24 cellular contexts compared by ENCODE assay signal in genomic region chr5:9176641-9177040, GRCh38.
"Had no signal": no experiment of that assay in that cellular context is flagged by ENCODE, and none has a peak within 500 bp of the region (broad histone marks: within the 10 kb centered on the region; RNA-seq: fewer than 3 reads in every experiment).

No MANE protein-coding gene starts in this region.

- H3K4me2 ChIP-seq: hepatocyte, neural progenitor cell had no signal

- H2AFZ ChIP-seq: hepatocyte, neural progenitor cell, parathyroid adenoma had no signal

- H3K36me3 ChIP-seq: neural progenitor cell, neutrophil, right lobe of liver, suprapubic skin, thoracic aorta, upper lobe of right lung had no signal

- H3K4me3 ChIP-seq: hepatocyte, left ventricle myocardium inferior, mucosa of descending colon, neural progenitor cell, psoas muscle, right lobe of liver, skin epidermis, suprapubic skin, thoracic aorta, tibial artery, upper lobe of right lung had no signal

- H3K9me3 ChIP-seq: mucosa of descending colon, neutrophil, psoas muscle, right lobe of liver, suprapubic skin, thoracic aorta, upper lobe of right lung had no signal

- H3K27me3 ChIP-seq: hepatocyte, neural progenitor cell, neutrophil, right lobe of liver, suprapubic skin, tibial artery, upper lobe of right lung had no signal

- DNase-seq: islet precursor cell; left ventricle myocardium inferior; midbrain; mucosa of descending colon; naive B cell; natural killer cell; nephron progenitor cell; occipital lobe; psoas muscle; right lobe of liver; stimulated activated CD4-positive, alpha-beta T cell treated with anti-CD3 and anti-CD28 coated beads, Interleukin-12 subunit alpha, Interleukin-12 subunit beta, amount 100 ng/mL, for 4 hours; stimulated activated CD4-positive, alpha-beta T cell treated with anti-CD3 and anti-CD28 coated beads, Interleukin-15, amount 100 ng/mL, for 24 hours; stimulated activated CD4-positive, alpha-beta T cell treated with anti-CD3 and anti-CD28 coated beads, Interleukin-4, amount 100 ng/mL, for 24 hours; stimulated activated naive CD4-positive, alpha-beta T cell; tibial artery; trophoblast cell; upper lobe of right lung had no signal

- H3K4me1 ChIP-seq: left ventricle myocardium inferior, neural progenitor cell, parathyroid adenoma, psoas muscle, suprapubic skin, tibial artery, upper lobe of right lung had no signal

- H3K79me2 ChIP-seq: hepatocyte, parathyroid adenoma had no signal

- H3K9ac ChIP-seq: neural progenitor cell, parathyroid adenoma had no signal

- H3K27ac ChIP-seq: hepatocyte, left ventricle myocardium inferior, neural progenitor cell, neutrophil, parathyroid adenoma, psoas muscle, right lobe of liver, skin epidermis, suprapubic skin, thoracic aorta, tibial artery, upper lobe of right lung had no signal
